ENCODE assay signal across 20 cellular contexts in the genomic region with DNA sequence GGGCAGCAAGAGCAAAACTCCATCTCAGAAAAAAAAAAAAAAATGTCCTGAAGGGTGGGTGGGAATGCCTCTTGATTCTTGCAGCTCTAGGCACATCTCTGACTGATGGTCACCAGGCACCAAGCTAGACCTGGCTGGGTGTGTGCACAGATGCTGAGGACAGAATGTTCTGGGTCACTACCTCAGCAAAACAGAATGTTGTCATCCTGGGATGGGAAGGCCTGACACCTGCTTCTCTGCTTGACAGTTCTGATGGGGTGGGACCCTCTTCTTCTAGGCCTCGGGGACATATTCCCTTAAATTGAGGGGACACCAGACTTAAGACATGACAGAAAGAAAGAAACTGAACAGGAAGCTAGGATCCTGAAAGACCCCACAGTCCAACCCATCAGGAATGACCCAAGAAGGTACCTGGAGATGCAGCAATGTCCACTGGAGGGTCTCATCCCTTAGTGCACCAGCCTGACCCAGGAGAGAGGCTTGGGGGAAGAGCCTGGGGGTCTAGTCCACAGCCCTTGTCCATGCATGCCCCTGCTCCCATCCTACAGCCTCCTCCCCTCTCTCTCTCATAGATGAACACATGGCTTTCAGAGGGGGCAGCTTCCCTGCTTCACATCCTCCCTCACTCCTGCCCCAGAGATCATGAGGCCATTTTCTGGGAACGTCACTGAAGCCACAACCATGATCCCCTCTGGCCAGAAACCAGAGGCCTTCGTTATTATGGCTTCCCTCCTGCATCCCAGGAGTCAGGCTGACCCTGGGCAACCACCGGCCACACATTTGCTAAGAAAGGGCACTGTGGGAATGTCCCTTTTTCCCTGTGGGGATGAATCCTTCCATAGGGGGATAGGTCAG. TPM values are rescaled to one million over a fixed set of nuclear protein-coding genes. Genes with fewer than 3 reads are reported as not detected.
DNase-seq lines count a peak whose midpoint lies in the region; ATAC-seq and TF ChIP-seq lines count a peak whose summit lies in the region.
"Had no signal": no experiment of that assay in that cellular context is flagged by ENCODE, and none has a peak within 500 bp of the region (broad histone marks: within the 10 kb centered on the region; RNA-seq: fewer than 3 reads in every experiment).

No MANE protein-coding gene starts in this region.

- TF ChIP-seq RAD21 in SK-N-SH (IDR thresholded peaks at IDR 0.05; ENCODE audit: low read length), result no peak

- no peak overlapping the region for H4K91ac ChIP-seq in neuronal stem cell (ENCODE audit: low read depth, low read length, poor library complexity)

- H3K9me3 ChIP-seq in SK-N-SH (no peaks in the 10 kb centered on the region), neuronal stem cell (replicated peaks in 1 of 2; ENCODE audit: control insufficient read depth in 2 of 2, insufficient read depth in 1 of 2, low read depth in 1 of 2, low read length in 2 of 2) (no peaks in the 10 kb centered on the region)
- H3K9me3 ChIP-seq: esophagus squamous epithelium had no signal

- H3F3A ChIP-seq in SK-N-SH (replicated peaks; ENCODE audit: insufficient read depth), result peaks cover 2% of the 10 kb centered on the region

- no peak overlapping the region for H4K8ac ChIP-seq in neuronal stem cell (ENCODE audit: low read depth, low read length)

- POLR2A ChIA-PET in SK-N-SH (lab: Yijun Ruan, JAX), result interaction anchor here (1.2 kb wide), 1 partner anchor 8 kb away, joined by 3 read pairs; the partner anchor contains the start of gene STAT5A

- H3K79me1 ChIP-seq in neuronal stem cell (ENCODE audit: low read depth, low read length), result no peaks in the 10 kb centered on the region

- WGBS in SK-N-SH (ENCODE audit: low lambda C conversion rate), result 86% methylated on average over 3 of the region's 4 CpGs
- no CpG with 5 or more reads among the region's 4 CpGs for WGBS in neuronal stem cell (ENCODE audit: extremely low coverage in 2 of 2, insufficient read length in 2 of 2, insufficient replicate concordance in 1 of 2), 2 donors

- H3K27me3 ChIP-seq in SK-N-SH (ENCODE audit: insufficient read depth) (no peaks in the 10 kb centered on the region), neuronal stem cell (ENCODE audit: control insufficient read depth in 3 of 3, insufficient read depth in 3 of 3, low read depth in 1 of 3, low read length in 3 of 3) (no peaks in the 10 kb centered on the region)
- H3K27me3 ChIP-seq: esophagus squamous epithelium had no signal

- peaks cover 7% of the 10 kb centered on the region for H3K79me2 ChIP-seq in SK-N-SH (ENCODE audit: insufficient read depth)

- TF ChIP-seq CTCF in SK-N-SH (IDR thresholded peaks at IDR 0.05), result no peak

- no peak for ATAC-seq in SK-N-SH treated with all-trans-retinoic acid at 6 μM for 48 hours
- ATAC-seq in GM18870 (IDR thresholded peaks at IDR 0.05; ENCODE audit: unreplicated experiment), result no peak
- no peak for ATAC-seq in GM19395 (IDR thresholded peaks at IDR 0.05; ENCODE audit: unreplicated experiment)

- no peak overlapping the region for H3K27ac ChIP-seq in SK-N-SH (ENCODE audit: low read depth in 2 of 2, low read length in 1 of 2)
- H3K27ac ChIP-seq in neuronal stem cell (replicated peaks; ENCODE audit: low read length), result no peak overlapping the region
- H3K27ac ChIP-seq: 22Rv1, esophagus squamous epithelium, VCaP had no signal

- CTCF ChIA-PET in SK-N-SH (lab: Yijun Ruan, JAX), result interaction anchor here (1.2 to 2.0 kb wide), 3 partner anchors 10 to 42 kb away, joined by 3 to 5 read pairs (median 3); no protein-coding TSS in a partner anchor

- no peak overlapping the region for H3K4ac ChIP-seq in neuronal stem cell (ENCODE audit: low read length)

- no peak overlapping the region for H3K4me3 ChIP-seq in SK-N-SH (ENCODE audit: low read depth in 2 of 2, low read length in 1 of 2)
- no peak overlapping the region for H3K4me3 ChIP-seq in neuronal stem cell (ENCODE audit: low read length in 2 of 2)
- H3K4me3 ChIP-seq: esophagus squamous epithelium had no signal

- TF ChIP-seq EP300 in SK-N-SH (IDR thresholded peaks at IDR 0.05; ENCODE audit: borderline replicate concordance in 1 of 2, low read depth in 1 of 2, low read length in 1 of 2), result no peak

- no peak overlapping the region for H2AK5ac ChIP-seq in neuronal stem cell (ENCODE audit: low read depth, low read length)

- peak; percentile 9 for DNase-seq in SK-N-SH
- DNase-seq in stimulated activated CD4-positive, alpha-beta T cell treated with anti-CD3 and anti-CD28 coated beads, Interleukin-4, amount 100 ng/mL, for 1 hour, result peak; percentile 0
- DNase-seq in stimulated activated CD4-positive, alpha-beta T cell treated with anti-CD3 and anti-CD28 coated beads, Interleukin-2, amount 100 ng/mL, for 48 hours, result no peak
- DNase-seq in neuronal stem cell (ENCODE audit: low spot score), result no peak
- DNase-seq in NCI-H187 treated with DMSO at 0.1 percent for 48 hours (lab: John Stamatoyannopoulos, UW), result no peak
- DNase-seq: activated naive CD4-positive, alpha-beta T cell; COR-L47; DMS79 treated with DMSO at 0.1 percent for 48 hours; effector CD8-positive, alpha-beta T cell; esophagus squamous epithelium; Kasumi-1; kidney glomerular epithelial cell; NCI-H1048; NCI-H446; stimulated activated CD4-positive, alpha-beta T cell treated with anti-CD3 and anti-CD28 coated beads, Interleukin-2, amount 100 ng/mL, for 24 hours had no signal

- no peak overlapping the region for H2BK5ac ChIP-seq in neuronal stem cell (ENCODE audit: low read length)

- no peak overlapping the region for H3K23ac ChIP-seq in neuronal stem cell (ENCODE audit: low read depth, low read length, poor library complexity)

- no peak overlapping the region for H3K14ac ChIP-seq in neuronal stem cell (ENCODE audit: low read length)

- no peaks in the 10 kb centered on the region for H4K20me1 ChIP-seq in SK-N-SH (ENCODE audit: insufficient read depth)

- H2BK15ac ChIP-seq in neuronal stem cell (ENCODE audit: low read length), result no peak overlapping the region

- H3K4me2 ChIP-seq in SK-N-SH (no peak overlapping the region), neuronal stem cell (ENCODE audit: insufficient read depth, low read length, poor library complexity, severe bottlenecking) (no peak overlapping the region)

- H3K9me2 ChIP-seq in SK-N-SH, result no peaks in the 10 kb centered on the region

- H3K36me3 ChIP-seq in SK-N-SH (replicated peaks in 1 of 2; ENCODE audit: control insufficient read depth in 1 of 2, insufficient read depth in 2 of 2, low read length in 1 of 2) (no peaks in the 10 kb centered on the region), neuronal stem cell (replicated peaks in 1 of 2; ENCODE audit: control insufficient read depth in 2 of 2, insufficient read depth in 2 of 2, low read length in 2 of 2) (no peaks in the 10 kb centered on the region)
- H3K36me3 ChIP-seq: esophagus squamous epithelium had no signal

- H3K18ac ChIP-seq in neuronal stem cell (ENCODE audit: low read length), result no peak overlapping the region

- no peak overlapping the region for H2BK120ac ChIP-seq in neuronal stem cell (ENCODE audit: low read depth, low read length)

- H2AFZ ChIP-seq in SK-N-SH (ENCODE audit: low read depth) (no peak overlapping the region), neuronal stem cell (ENCODE audit: low read length) (peak overlapping the region; percentile 19)

- no peak overlapping the region for H3K9ac ChIP-seq in SK-N-SH
- no peak overlapping the region for H3K9ac ChIP-seq in neuronal stem cell (ENCODE audit: low read depth, low read length, poor library complexity)

- H3K4me1 ChIP-seq in SK-N-SH (ENCODE audit: control insufficient read depth in 1 of 2, insufficient read depth in 2 of 2, low read depth in 1 of 2, low read length in 1 of 2) (peaks cover 9 to 20% of the 10 kb centered on the region in 2 experiments; a peak in 3 of 4 replicates), neuronal stem cell (ENCODE audit: control insufficient read depth in 2 of 2, insufficient read depth in 1 of 2, low read depth in 1 of 2, low read length in 2 of 2) (peaks cover 15 to 27% of the 10 kb centered on the region in 2 donors)

- H2BK12ac ChIP-seq in neuronal stem cell (ENCODE audit: low read length), result no peak overlapping the region

TF ChIP-seq in SK-N-SH, 30 proteins besides CTCF, POLR2A, EP300 and RAD21 (continues in another document):
- TF ChIP-seq ELF1 (IDR thresholded peaks at IDR 0.05) (no peak), PBX3 (IDR thresholded peaks at IDR 0.05) (no peak), FOSL2 (IDR thresholded peaks at IDR 0.05; ENCODE audit: borderline replicate concordance, low read depth) (no peak), NFIC (IDR thresholded peaks at IDR 0.05; ENCODE audit: borderline replicate concordance) (no peak)

TF ChIP-seq in SK-N-SH treated with all-trans-retinoic acid at 6 μM for 48 hours, 23 proteins besides CTCF, POLR2A, EP300 and RAD21 (continues in another document):
- TF ChIP-seq ZNF70 (CRISPR knock-in tag; IDR thresholded peaks at IDR 0.05) (no peak), PATZ1 (CRISPR knock-in tag; IDR thresholded peaks at IDR 0.05; ENCODE audit: borderline replicate concordance) (no peak), TCF4 (CRISPR knock-in tag; IDR thresholded peaks at IDR 0.05; ENCODE audit: borderline replicate concordance) (no peak), SNAI2 (CRISPR knock-in tag; IDR thresholded peaks at IDR 0.05) (no peak), GLIS3 (CRISPR knock-in tag; IDR thresholded peaks at IDR 0.05) (no peak), ZNF8 (CRISPR knock-in tag; IDR thresholded peaks at IDR 0.05) (no peak), ZNF565 (CRISPR knock-in tag; conservative IDR thresholded peaks at IDR 0.05; ENCODE audit: low read depth) (no peak)

RNA-seq across cellular contexts. Expression of gene STAT5B, which starts 3.8 kb away (rescaled TPM):
- polyA plus RNA-seq in SK-N-SH (2012; rRNA removed), result 23.6 and 27.7 TPM in 2 replicates
- polyA plus RNA-seq in SK-N-SH (2012; cell fraction: cytosol; rRNA removed), result 12.5 and 15.6 TPM in 2 replicates
- 64.3 and 77.5 TPM in 2 replicates for polyA plus RNA-seq in SK-N-SH (2012; cell fraction: nucleus; rRNA removed)
- polyA plus RNA-seq in neuronal stem cell (2013, experiment 1 of 2), result 38.6 TPM
- 40.6 TPM for polyA plus RNA-seq in neuronal stem cell (2013, experiment 2 of 2)

RNA-seq across cellular contexts. Expression of gene STAT5A, which starts 8.3 kb away (rescaled TPM):
- polyA plus RNA-seq in SK-N-SH (2012; rRNA removed), result 1.4 and 2.3 TPM in 2 replicates
- 0.85 and 1.7 TPM in 2 replicates for polyA plus RNA-seq in SK-N-SH (2012; cell fraction: cytosol; rRNA removed)
- 5.1 and 5.8 TPM in 2 replicates for polyA plus RNA-seq in SK-N-SH (2012; cell fraction: nucleus; rRNA removed)
- polyA plus RNA-seq in neuronal stem cell (2013, experiment 1 of 2), result 1.8 TPM
- 1.7 TPM for polyA plus RNA-seq in neuronal stem cell (2013, experiment 2 of 2)

Comparison
In these comparisons a context has a peak if more than half of its experiments do, and no peak if none do; other contexts are left out.
1. DNase-seq: peak in SK-N-SH (single experiment) and stimulated activated CD4-positive, alpha-beta T cell treated with anti-CD3 and anti-CD28 coated beads, Interleukin-4, amount 100 ng/mL, for 1 hour (single experiment); none in stimulated activated CD4-positive, alpha-beta T cell treated with anti-CD3 and anti-CD28 coated beads, Interleukin-2, amount 100 ng/mL, for 48 hours (0 of 2), neuronal stem cell (single experiment) and NCI-H187 treated with DMSO at 0.1 percent for 48 hours (single experiment).